In the genomic region with DNA sequence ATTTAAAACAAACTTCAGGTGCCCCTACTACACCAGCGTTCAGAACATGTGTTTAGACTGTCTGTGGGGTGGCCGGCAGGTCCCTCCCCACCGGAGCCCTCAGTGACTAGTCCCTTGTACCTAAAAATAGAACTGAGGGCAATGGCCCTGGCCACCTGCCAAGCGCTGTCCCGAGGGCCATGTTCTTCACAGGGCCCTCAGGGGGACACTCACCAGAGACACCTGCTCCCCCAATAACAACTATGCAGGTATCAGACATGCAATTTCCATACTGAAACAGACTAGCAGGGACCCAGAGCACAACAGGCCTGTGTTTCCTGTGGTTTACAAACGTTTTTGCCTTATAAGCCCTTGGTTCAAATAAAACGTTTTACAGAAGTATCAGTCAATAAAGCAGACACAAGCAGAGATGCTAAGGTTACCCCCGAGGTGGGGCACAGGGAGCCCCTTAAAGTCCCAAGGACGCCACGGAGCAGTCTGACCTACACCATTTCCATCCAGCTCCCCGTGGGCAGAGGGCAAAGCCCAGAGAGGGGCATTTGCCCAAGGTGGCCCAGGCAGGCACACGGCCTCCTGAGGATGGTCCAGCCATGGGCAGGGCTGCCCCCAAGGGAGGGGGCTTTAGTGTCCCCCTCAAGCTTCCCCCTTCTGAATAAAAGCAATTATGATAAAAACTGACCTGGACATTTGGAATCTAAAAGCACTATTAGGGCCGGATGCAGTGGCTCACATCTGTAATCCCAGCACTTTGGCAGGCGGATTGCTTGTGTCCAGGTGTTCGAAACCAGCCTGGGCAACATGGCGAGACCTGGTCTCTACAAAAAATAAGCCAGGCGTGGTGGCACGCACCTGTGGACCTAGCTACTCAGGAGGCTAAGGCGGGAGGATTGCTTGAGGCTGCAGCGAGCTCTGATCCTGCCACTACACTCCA, we compare ENCODE assay signal across 10 cellular contexts. TPM values are rescaled to one million over a fixed set of nuclear protein-coding genes. Genes with fewer than 3 reads are reported as not detected.
DNase-seq lines count a peak whose midpoint lies in the region; ATAC-seq and TF ChIP-seq lines count a peak whose summit lies in the region.
"Had no signal": no experiment of that assay in that cellular context is flagged by ENCODE, and none has a peak within 500 bp of the region (broad histone marks: within the 10 kb centered on the region; RNA-seq: fewer than 3 reads in every experiment).

No MANE protein-coding gene starts in this region.

- intact Hi-C loops in left lung (cut with DNase I): no loop called here

- H3K27me3 ChIP-seq in left lung (no peaks in the 10 kb centered on the region), MG63 (no peaks in the 10 kb centered on the region)

- H3K4me3 ChIP-seq in GM12865 (ENCODE audit: low read depth, low read length) (no peak overlapping the region), left lung (no peak overlapping the region), MG63 (no peak overlapping the region)
- H3K4me3 ChIP-seq: HAP-1 had no signal

- peak; percentile 79 for ATAC-seq in HG02588 (IDR thresholded peaks at IDR 0.05; ENCODE audit: unreplicated experiment)
- peak; percentile 19 for ATAC-seq in left lung
- no peak for ATAC-seq in HG03457 (IDR thresholded peaks at IDR 0.05; ENCODE audit: unreplicated experiment)

- H3K27ac ChIP-seq in left lung: no peak overlapping the region

- in situ Hi-C loops in G401 (cut with HindIII; ENCODE audit: low sequenced_read_pairs): no loop called here

- no peak for TF ChIP-seq CTCF in GM12865 (IDR thresholded peaks at IDR 0.05; ENCODE audit: insufficient read depth, low read depth, low read length, missing control alignments)
- no peak for TF ChIP-seq CTCF in left lung (IDR thresholded peaks at IDR 0.05)

- no peaks in the 10 kb centered on the region for H3K36me3 ChIP-seq in left lung
- no peaks in the 10 kb centered on the region for H3K36me3 ChIP-seq in MG63
- H3K36me3 ChIP-seq: HAP-1 had no signal

- DNase-seq in GM12865 (ENCODE audit: low read depth) (peak; percentile 77), NCI-H2171 treated with DMSO at 0.1 percent for 48 hours (lab: John Stamatoyannopoulos, UW) (peak; percentile 67), left lung (no peak), MG63 (no peak), G401 (ENCODE audit: low spot score) (no peak)
- DNase-seq in activated naive CD4-positive, alpha-beta T cell (lab: John Stamatoyannopoulos, UW): no peak
- DNase-seq: activated CD4-positive, alpha-beta T cell treated with anti-CD3 and anti-CD28 coated beads for 4 hours had no signal

- H3K9me3 ChIP-seq in left lung (no peaks in the 10 kb centered on the region), MG63 (no peaks in the 10 kb centered on the region)
- H3K9me3 ChIP-seq: HAP-1 had no signal

- peaks cover 0 to 9% of the 10 kb centered on the region in 2 donors for H3K4me1 ChIP-seq in left lung
- H3K4me1 ChIP-seq: HAP-1 had no signal

RNA-seq across cellular contexts. Expression of a gene that starts 0.9 kb away (rescaled TPM):
- 1 to 10 TPM in 1 of 2 donors, under 1 TPM in 1; 0.03 to 1.2 TPM for total RNA-seq in left lung
- 0.10 and 0.64 TPM in 2 replicates for total RNA-seq in MG63 (2014; rRNA removed; shearing (Covaris generic); ENCODE audit: low replicate concordance)
- total RNA-seq in G401 (2014; rRNA removed; shearing (Covaris generic)): 4.7 and 9.1 TPM in 2 replicates

RNA-seq across cellular contexts. Expression of a gene that starts 59.6 kb away (rescaled TPM):
- total RNA-seq in left lung: 1 to 10 TPM; 7.4 to 7.7 TPM
- total RNA-seq in MG63 (2014; rRNA removed; shearing (Covaris generic); ENCODE audit: low replicate concordance): 58.2 and 68.2 TPM in 2 replicates
- 88.0 and 88.2 TPM in 2 replicates for total RNA-seq in G401 (2014; rRNA removed; shearing (Covaris generic))

Comparison
In these comparisons a context has a peak if more than half of its experiments do, and no peak if none do; other contexts are left out.
1. DNase-seq: peak in GM12865 (single experiment) and NCI-H2171 treated with DMSO at 0.1 percent for 48 hours (single experiment); none in left lung (0 of 2), MG63 (single experiment), activated naive CD4-positive, alpha-beta T cell (0 of 4) and G401 (single experiment).